In genomic region chr7:135368416-135369186, GRCh38 we compare ENCODE assay signal across 16 cellular contexts.
"Had no signal": no experiment of that assay in that cellular context is flagged by ENCODE, and none has a peak within 500 bp of the region (broad histone marks: within the 10 kb centered on the region; RNA-seq: fewer than 3 reads in every experiment).

No MANE protein-coding gene starts in this region.

- H3K9me3 ChIP-seq: left lung, prostate gland, tibial nerve, vagina had no signal

- H3K4me3 ChIP-seq: left lung, prostate gland, tibial nerve, vagina had no signal

- H3K4me3 Mint-ChIP-seq: activated naive CD4-positive, alpha-beta T cell treated with anti-CD3 and anti-CD28 coated beads, Interleukin-2, amount 50 U/mL, for 24 hours; central memory CD8-positive, alpha-beta T cell; nephron; stimulated activated naive B cell treated with anti-CD40 and anti-IgM and Interleukin-4, amounts not matched to agents 10 μg/mL and 1 μg/mL and 100 μg/mL, for 72 hours had no signal

- H3K36me3 ChIP-seq: prostate gland, vagina had no signal

- H3K27me3 ChIP-seq: left lung, tibial nerve, vagina had no signal

- DNase-seq: activated CD4-positive, alpha-beta T cell treated with anti-CD3 and anti-CD28 coated beads, Interleukin-2, amount 50 U/mL, for 1 hour; activated effector memory CD4-positive, alpha-beta T cell treated with Interleukin-2 at 50 U/mL for 16 hours; activated T-cell treated with anti-CD3 and anti-CD28 coated beads for 4 hours; effector memory CD4-positive, alpha-beta T cell; erythroblast; left lung; mesenchymal stem cell; stimulated activated CD4-positive, alpha-beta T cell treated with anti-CD3 and anti-CD28 coated beads, Interleukin-2, amount 100 ng/mL, for 24 hours; stimulated activated naive B cell treated with anti-CD40 and anti-IgM and Interleukin-4, amounts not matched to agents 10 μg/mL and 1 μg/mL and 100 μg/mL, for 72 hours had no signal

- H3K27me3 Mint-ChIP-seq: activated naive CD4-positive, alpha-beta T cell treated with anti-CD3 and anti-CD28 coated beads, Interleukin-2, amount 50 U/mL, for 24 hours; central memory CD8-positive, alpha-beta T cell; stimulated activated naive B cell treated with anti-CD40 and anti-IgM and Interleukin-4, amounts not matched to agents 10 μg/mL and 1 μg/mL and 100 μg/mL, for 72 hours had no signal

- H3K4me1 ChIP-seq: left lung, prostate gland, vagina had no signal

- ATAC-seq: left lung, sciatic nerve had no signal

- H3K27ac ChIP-seq: left lung, prostate gland, tibial nerve, vagina had no signal

- H3K27ac Mint-ChIP-seq: activated naive CD4-positive, alpha-beta T cell treated with anti-CD3 and anti-CD28 coated beads, Interleukin-2, amount 50 U/mL, for 24 hours; nephron had no signal

- H3K9me3 Mint-ChIP-seq: activated naive CD4-positive, alpha-beta T cell treated with anti-CD3 and anti-CD28 coated beads, Interleukin-2, amount 50 U/mL, for 24 hours; central memory CD8-positive, alpha-beta T cell; nephron; stimulated activated naive B cell treated with anti-CD40 and anti-IgM and Interleukin-4, amounts not matched to agents 10 μg/mL and 1 μg/mL and 100 μg/mL, for 72 hours had no signal
